ENCODE assay signal across 16 cellular contexts in genomic region chr16:66189951-66190350, GRCh38.
DNase-seq lines count a peak whose midpoint lies in the region; TF ChIP-seq lines count a peak whose summit lies in the region.
"Had no signal": no experiment of that assay in that cellular context is flagged by ENCODE, and none has a peak within 500 bp of the region (broad histone marks: within the 10 kb centered on the region; RNA-seq: fewer than 3 reads in every experiment).

No MANE protein-coding gene starts in this region.

- H3K4me3 ChIP-seq in astrocyte of the cerebellum (ENCODE audit: low read depth, low read length), result no peak overlapping the region
- H3K4me3 ChIP-seq: Peyer's patch, tibial artery had no signal

- TF ChIP-seq CTCF in astrocyte of the cerebellum (IDR thresholded peaks at IDR 0.05; ENCODE audit: low read depth, low read length, missing control alignments), result no peak

- DNase-seq in GM04504 (ENCODE audit: low read depth), result peak; percentile 13
- peak; percentile 96 for DNase-seq in astrocyte of the cerebellum (ENCODE audit: low read depth)
- DNase-seq in foreskin melanocyte, result peak; percentile 22
- DNase-seq in superior temporal gyrus (ENCODE audit: extremely low spot score), result peak; percentile 42
- DNase-seq in amniotic stem cell (lab: John Stamatoyannopoulos, UW), result no peak
- no peak for DNase-seq in NK-92 treated with Interleukin-12 subunit alpha and Interleukin-12 subunit beta, amount 100 ng/mL, for 24 hours (lab: John Stamatoyannopoulos, UW)
- DNase-seq in stimulated activated naive CD4-positive, alpha-beta T cell (lab: John Stamatoyannopoulos, UW), result no peak
- DNase-seq: activated CD4-positive, alpha-beta T cell treated with anti-CD3 and anti-CD28 coated beads, Interleukin-2, amount 10 ng/mL, durations not matched to agents 7 days and 5 days; DMS153; H7; left cardiac atrium; NCI-H1105; NCI-H510A; Peyer's patch; small intestine; tibial artery had no signal

- in situ Hi-C loops in astrocyte of the cerebellum (cut with HindIII; ENCODE audit: low sequenced_read_pairs), result no loop called here

Comparison
In these comparisons a context has a peak if more than half of its experiments do, and no peak if none do; other contexts are left out.
1. DNase-seq: peak in GM04504 (single experiment), astrocyte of the cerebellum (single experiment), foreskin melanocyte (single experiment) and superior temporal gyrus (single experiment); none in amniotic stem cell (single experiment), NK-92 treated with Interleukin-12 subunit alpha and Interleukin-12 subunit beta, amount 100 ng/mL, for 24 hours (single experiment) and stimulated activated naive CD4-positive, alpha-beta T cell (0 of 6).